ENCODE assay signal across 9 cellular contexts in the genomic region with DNA sequence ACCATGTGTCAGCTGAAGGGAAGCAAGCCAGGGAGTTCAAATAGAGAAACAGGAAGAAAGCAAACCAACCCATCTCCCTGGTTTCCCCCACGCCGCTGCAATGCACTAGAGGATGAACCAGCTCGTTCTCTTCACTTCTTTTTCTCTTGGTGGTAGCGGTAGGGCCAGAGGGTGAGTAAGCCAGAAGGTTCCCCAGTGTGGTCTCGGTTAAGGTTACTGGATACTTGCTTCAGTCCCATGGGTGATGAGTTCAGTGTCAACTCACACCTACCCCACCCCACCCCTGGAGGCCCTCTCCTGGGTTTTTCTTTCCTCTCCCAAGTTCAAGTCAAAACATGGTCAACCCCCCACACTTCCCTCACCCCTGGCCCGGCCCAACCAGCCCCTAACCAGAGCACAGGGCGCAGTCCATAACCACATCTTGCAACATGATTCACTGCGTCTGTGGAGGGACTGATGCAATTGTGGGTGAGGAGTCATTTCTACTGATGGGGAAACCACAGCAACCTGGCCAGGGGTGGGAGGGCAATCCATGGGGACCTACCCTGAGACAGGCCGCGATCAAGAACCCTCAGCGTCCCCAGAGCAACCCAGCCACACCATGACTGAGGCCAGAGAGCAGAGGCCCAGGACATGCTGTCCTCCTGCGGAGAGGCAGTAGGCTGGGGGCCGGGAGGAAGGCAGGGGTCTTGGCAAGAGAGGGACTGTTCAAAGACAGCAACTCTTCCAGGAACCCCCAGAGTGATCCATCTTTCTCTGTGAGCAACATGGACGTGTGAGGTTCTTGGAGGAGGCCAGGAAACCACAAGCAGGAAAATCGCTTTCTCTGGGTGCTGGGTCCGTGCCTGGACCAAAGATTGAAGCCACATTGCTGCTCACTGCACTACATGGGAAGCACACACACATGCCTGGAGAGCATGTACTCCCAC.
DNase-seq lines count a peak whose midpoint lies in the region; ATAC-seq and TF ChIP-seq lines count a peak whose summit lies in the region.
"Had no signal": no experiment of that assay in that cellular context is flagged by ENCODE, and none has a peak within 500 bp of the region (broad histone marks: within the 10 kb centered on the region; RNA-seq: fewer than 3 reads in every experiment).

No MANE protein-coding gene starts in this region.

- ATAC-seq in HG03139 (IDR thresholded peaks at IDR 0.05; ENCODE audit: unreplicated experiment) = peak; percentile 57

- intact Hi-C loops in MCF 10A (cut with micrococcal nuclease) = loop anchor here (5.0 kb wide), 1 partner anchor 759 kb away; no protein-coding TSS in a partner anchor
- intact Hi-C loops in breast epithelium (cut with DNase I; ENCODE audit: low total_unique reads) = loop anchor here (5.0 kb wide), 1 partner anchor 1009 kb away; no protein-coding TSS in a partner anchor
- intact Hi-C loops in dendritic cell treated with granulocyte-macrophage colony-stimulating factor and Interleukin-4, amounts not matched to agents 40 ng/mL and 50 ng/mL, for 4 days (cut with micrococcal nuclease) = loop anchor here (5.0 kb wide), 1 partner anchor 909 kb away; no protein-coding TSS in a partner anchor

- H3K27ac Mint-ChIP-seq in MCF 10A (ENCODE audit: low read depth, unreplicated experiment) = peak overlapping the region; percentile 70
- H3K27ac Mint-ChIP-seq in dendritic cell treated with granulocyte-macrophage colony-stimulating factor and Interleukin-4, amounts not matched to agents 40 ng/mL and 50 ng/mL, for 4 days = peak overlapping the region; percentile 76

- peak; percentile 93 for DNase-seq in MCF 10A (ENCODE audit: unreplicated experiment)
- no peak for DNase-seq in breast epithelium (ENCODE audit: low spot score in 2 of 2)
- DNase-seq in T1000 (lab: John Stamatoyannopoulos, UW) = peak; percentile 88
- peak; percentile 88 for DNase-seq in stimulated activated CD4-positive, alpha-beta T cell treated with anti-CD3 and anti-CD28 coated beads, Interleukin-15, amount 100 ng/mL, for 24 hours
- no peak for DNase-seq in NCI-H748 treated with DMSO at 0.1 percent for 48 hours (lab: John Stamatoyannopoulos, UW)
- no peak for DNase-seq in NCI-H2227 treated with DMSO at 0.1 percent for 48 hours (lab: John Stamatoyannopoulos, UW)

- H3K4me3 Mint-ChIP-seq in MCF 10A (ENCODE audit: unreplicated experiment) = no peak overlapping the region
- no peak overlapping the region for H3K4me3 Mint-ChIP-seq in dendritic cell treated with granulocyte-macrophage colony-stimulating factor and Interleukin-4, amounts not matched to agents 40 ng/mL and 50 ng/mL, for 4 days

- H3K27ac ChIP-seq in breast epithelium = no peak overlapping the region
- H3K27ac ChIP-seq: thoracic aorta had no signal

- H3K4me1 ChIP-seq in breast epithelium = no peaks in the 10 kb centered on the region

- peaks cover 12% of the 10 kb centered on the region for H3K4me1 Mint-ChIP-seq in MCF 10A (ENCODE audit: insufficient read depth, unreplicated experiment)
- H3K4me1 Mint-ChIP-seq in dendritic cell treated with granulocyte-macrophage colony-stimulating factor and Interleukin-4, amounts not matched to agents 40 ng/mL and 50 ng/mL, for 4 days (ENCODE audit: low read depth) = peaks cover 94% of the 10 kb centered on the region

- H3K4me3 ChIP-seq in breast epithelium = no peak overlapping the region
- H3K4me3 ChIP-seq: thoracic aorta had no signal

- no peaks in the 10 kb centered on the region for H3K27me3 ChIP-seq in breast epithelium

- no TSS peak for BruUV-seq in MCF 10A (replicated peaks; lab: Mats Ljungman, UMichigan)

- H3K36me3 ChIP-seq in breast epithelium = no peaks in the 10 kb centered on the region
- H3K36me3 ChIP-seq: thoracic aorta had no signal

- no peaks in the 10 kb centered on the region for H3K36me3 Mint-ChIP-seq in MCF 10A (ENCODE audit: insufficient read depth, unreplicated experiment)
- H3K36me3 Mint-ChIP-seq in dendritic cell treated with granulocyte-macrophage colony-stimulating factor and Interleukin-4, amounts not matched to agents 40 ng/mL and 50 ng/mL, for 4 days (ENCODE audit: low read depth) = no peaks in the 10 kb centered on the region

- H3K27me3 Mint-ChIP-seq in MCF 10A (ENCODE audit: insufficient read depth, unreplicated experiment) = peaks cover 17% of the 10 kb centered on the region
- H3K27me3 Mint-ChIP-seq in dendritic cell treated with granulocyte-macrophage colony-stimulating factor and Interleukin-4, amounts not matched to agents 40 ng/mL and 50 ng/mL, for 4 days = peaks cover 45% of the 10 kb centered on the region

- POLR2A ChIA-PET in MCF 10A (lab: Yijun Ruan, JAX) = interaction anchor here (0.6 to 1.6 kb wide), 4 partner anchors 12 to 389 kb away, joined by 3 to 4 read pairs (median 3); a partner anchor contains a TSS

- TF ChIP-seq POLR2A in breast epithelium (IDR thresholded peaks at IDR 0.05) = no peak

- CTCF ChIA-PET in MCF 10A (lab: Yijun Ruan, JAX) = interaction anchor here (0.6 to 3.2 kb wide), 30 partner anchors 11 to 1221 kb away, joined by 3 to 34 read pairs (median 4); no protein-coding TSS in a partner anchor

- no peaks in the 10 kb centered on the region for H3K9me3 Mint-ChIP-seq in MCF 10A (ENCODE audit: unreplicated experiment)
- no peaks in the 10 kb centered on the region for H3K9me3 Mint-ChIP-seq in dendritic cell treated with granulocyte-macrophage colony-stimulating factor and Interleukin-4, amounts not matched to agents 40 ng/mL and 50 ng/mL, for 4 days

- TF ChIP-seq CTCF in MCF 10A (IDR thresholded peaks at IDR 0.05; ENCODE audit: unreplicated experiment) (no peak), breast epithelium (IDR thresholded peaks at IDR 0.05) (no peak)

- no peaks in the 10 kb centered on the region for H3K9me3 ChIP-seq in breast epithelium
- H3K9me3 ChIP-seq: thoracic aorta had no signal

Comparison
In these comparisons a context has a peak if more than half of its experiments do, and no peak if none do; other contexts are left out.
1. DNase-seq: peak in MCF 10A (single experiment), T1000 (single experiment) and stimulated activated CD4-positive, alpha-beta T cell treated with anti-CD3 and anti-CD28 coated beads, Interleukin-15, amount 100 ng/mL, for 24 hours (single experiment); none in breast epithelium (0 of 2), NCI-H748 treated with DMSO at 0.1 percent for 48 hours (single experiment) and NCI-H2227 treated with DMSO at 0.1 percent for 48 hours (single experiment).